Comparison of ENCODE assay signal across 1 cellular context in the genomic region with DNA sequence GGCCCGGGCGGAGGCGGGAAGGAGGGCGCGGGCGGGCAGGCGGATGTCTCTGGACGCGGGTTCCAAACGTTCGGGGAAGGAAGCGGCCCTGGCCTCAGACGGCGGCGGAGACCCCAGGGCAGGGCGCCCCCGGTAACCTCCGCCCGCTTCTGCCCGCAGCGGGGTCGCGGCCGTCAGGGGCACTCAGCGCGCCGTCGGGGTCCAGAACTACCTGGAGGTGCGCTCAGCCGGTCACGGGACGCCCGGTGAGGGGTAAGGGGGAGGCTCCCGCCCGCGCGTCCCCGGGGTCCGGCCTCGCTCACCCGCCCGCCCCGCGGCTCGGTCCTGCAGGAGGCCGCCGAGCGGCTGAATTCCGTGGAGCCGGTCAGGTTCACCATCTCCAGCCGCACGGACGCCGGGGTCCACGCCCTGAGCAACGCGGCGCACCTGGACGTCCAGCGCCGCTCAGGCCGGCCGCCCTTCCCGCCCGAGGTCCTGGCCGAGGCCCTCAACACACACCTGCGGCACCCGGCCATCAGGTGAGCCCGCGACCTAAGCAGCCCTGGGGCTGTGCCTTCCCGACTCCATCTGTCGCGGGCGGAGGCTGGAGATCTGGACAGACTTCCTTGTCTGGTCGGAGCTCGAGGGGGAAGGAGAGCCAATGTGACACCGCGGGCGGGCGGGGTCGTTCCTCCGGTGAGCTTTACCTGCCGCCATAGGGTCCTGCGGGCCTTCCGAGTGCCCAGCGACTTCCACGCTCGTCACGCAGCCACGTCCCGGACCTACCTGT.
TF ChIP-seq lines count a peak whose summit lies in the region.

No MANE protein-coding gene starts in this region.

TF ChIP-seq in K562, 482 proteins besides CTCF, POLR2A, EP300 and RAD21 (continues in another document):
- TF ChIP-seq RBBP5 (IDR thresholded peaks at IDR 0.05; ENCODE audit: borderline replicate concordance, insufficient read depth, low read length, poor library complexity, severe bottlenecking) (peak; percentile 29), HNRNPL (IDR thresholded peaks at IDR 0.05; ENCODE audit: low read depth, low read length) (peak; percentile 40; the same call in 1 of the 2 replicates), CBFB (CRISPR knock-in tag; IDR thresholded peaks at IDR 0.05) (peak; percentile 15; the same call in 1 of the 2 replicates), TEAD1 (CRISPR knock-in tag; IDR thresholded peaks at IDR 0.05) (peak in 1 of 2 experiments; percentile 9; a peak in 1 of 4 replicates), TOE1 (IDR thresholded peaks at IDR 0.05; ENCODE audit: borderline replicate concordance) (no peak), TOE1 (CRISPR knock-in tag; IDR thresholded peaks at IDR 0.05; ENCODE audit: borderline replicate concordance, low read depth) (0 out of 2 replicates have a peak, but pooled peaks have one; percentile 19), ERF (CRISPR knock-in tag; IDR thresholded peaks at IDR 0.05) (0 out of 2 replicates have a peak, but pooled peaks have one; percentile 18), FOXA3 (CRISPR knock-in tag; conservative IDR thresholded peaks at IDR 0.05 in 1 of 2, IDR thresholded peaks at IDR 0.05 in 1 of 2) (peak in 1 of 2 experiments; percentile 63; a peak in 2 of 4 replicates), ZBTB17 (CRISPR knock-in tag; IDR thresholded peaks at IDR 0.05) (peak; percentile 41; the same call in 1 of the 2 replicates), PHF20 (IDR thresholded peaks at IDR 0.05; ENCODE audit: partially characterized antibody) (peak; percentile 26), ZNF232 (CRISPR knock-in tag; IDR thresholded peaks at IDR 0.05) (peak; percentile 19; the same call in 1 of the 2 replicates), HMG20A (CRISPR knock-in tag; conservative IDR thresholded peaks at IDR 0.05) (no peak), FIP1L1 (IDR thresholded peaks at IDR 0.05; ENCODE audit: low read depth, low read length, poor library complexity, severe bottlenecking) (no peak), HDAC1 (IDR thresholded peaks at IDR 0.05) (peak in 1 of 2 experiments; percentile 9; a peak in 2 of 4 replicates), XRCC3 (IDR thresholded peaks at IDR 0.05) (no peak), ZNF507 (tag; conservative IDR thresholded peaks at IDR 0.05) (no peak), POLR2G (IDR thresholded peaks at IDR 0.05; ENCODE audit: low read depth, low read length) (peak; percentile 66), RBM34 (IDR thresholded peaks at IDR 0.05; ENCODE audit: borderline replicate concordance, insufficient read depth, low read length) (no peak), BCOR (IDR thresholded peaks at IDR 0.05) (no peak), CREB1 (IDR thresholded peaks at IDR 0.05) (no peak), CREB1 (CRISPR knock-in tag; IDR thresholded peaks at IDR 0.05) (peak; percentile 6; the same call in 1 of the 2 replicates), SIN3A (IDR thresholded peaks at IDR 0.05; ENCODE audit: borderline replicate concordance in 2 of 2, control insufficient read depth in 1 of 2, low read depth in 2 of 2, low read length in 2 of 2) (peak; percentile 20 to 84; a peak in 1 of 4 replicates), FUS (optimal IDR thresholded peaks at IDR 0.05; ENCODE audit: low read depth, low read length) (no peak), EGR1 (conservative IDR thresholded peaks at IDR 0.05) (peak; percentile 77), ZNF583 (CRISPR knock-in tag; IDR thresholded peaks at IDR 0.05) (0 out of 2 replicates have a peak, but pooled peaks have one; percentile 36), TARDBP (IDR thresholded peaks at IDR 0.05) (0 out of 2 replicates have a peak, but pooled peaks have one; percentile 15), KDM4B (IDR thresholded peaks at IDR 0.05; ENCODE audit: borderline replicate concordance in 2 of 2, low read depth in 1 of 2) (0 out of 4 replicates have a peak, but pooled peaks of 1 of the 2 experiments have one; percentile 5), SNIP1 (IDR thresholded peaks at IDR 0.05; ENCODE audit: low read depth) (no peak), PTRF (tag; IDR thresholded peaks at IDR 0.05) (no peak), ZBTB7A (IDR thresholded peaks at IDR 0.05; ENCODE audit: borderline replicate concordance, control insufficient read depth, low read depth, low read length) (peak; percentile 43; the same call in 1 of the 2 replicates), YY1 (IDR thresholded peaks at IDR 0.05; ENCODE audit: borderline replicate concordance in 1 of 3, control insufficient read depth in 1 of 3, extremely low read depth in 1 of 3, insufficient read depth in 3 of 3, insufficient read length in 1 of 3, insufficient replicate concordance in 2 of 3, low read depth in 1 of 3, low read length in 2 of 3) (no peak), NEUROD1 (IDR thresholded peaks at IDR 0.05; ENCODE audit: borderline replicate concordance, low read depth, low read length, partially characterized antibody) (peak; percentile 7), ZNF282 (CRISPR knock-in tag; IDR thresholded peaks at IDR 0.05) (0 out of 2 replicates have a peak, but pooled peaks have one; percentile 41), SIRT6 (IDR thresholded peaks at IDR 0.05; ENCODE audit: low read depth, low read length) (peak; percentile 53)
- TF ChIP-seq, protein P1, sequence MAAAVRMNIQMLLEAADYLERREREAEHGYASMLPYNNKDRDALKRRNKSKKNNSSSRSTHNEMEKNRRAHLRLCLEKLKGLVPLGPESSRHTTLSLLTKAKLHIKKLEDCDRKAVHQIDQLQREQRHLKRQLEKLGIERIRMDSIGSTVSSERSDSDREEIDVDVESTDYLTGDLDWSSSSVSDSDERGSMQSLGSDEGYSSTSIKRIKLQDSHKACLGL (CRISPR knock-in tag; IDR thresholded peaks at IDR 0.05; ENCODE audit: borderline replicate concordance, poor library complexity, severe bottlenecking) = peak; percentile 69
- TF ChIP-seq, protein P2, sequence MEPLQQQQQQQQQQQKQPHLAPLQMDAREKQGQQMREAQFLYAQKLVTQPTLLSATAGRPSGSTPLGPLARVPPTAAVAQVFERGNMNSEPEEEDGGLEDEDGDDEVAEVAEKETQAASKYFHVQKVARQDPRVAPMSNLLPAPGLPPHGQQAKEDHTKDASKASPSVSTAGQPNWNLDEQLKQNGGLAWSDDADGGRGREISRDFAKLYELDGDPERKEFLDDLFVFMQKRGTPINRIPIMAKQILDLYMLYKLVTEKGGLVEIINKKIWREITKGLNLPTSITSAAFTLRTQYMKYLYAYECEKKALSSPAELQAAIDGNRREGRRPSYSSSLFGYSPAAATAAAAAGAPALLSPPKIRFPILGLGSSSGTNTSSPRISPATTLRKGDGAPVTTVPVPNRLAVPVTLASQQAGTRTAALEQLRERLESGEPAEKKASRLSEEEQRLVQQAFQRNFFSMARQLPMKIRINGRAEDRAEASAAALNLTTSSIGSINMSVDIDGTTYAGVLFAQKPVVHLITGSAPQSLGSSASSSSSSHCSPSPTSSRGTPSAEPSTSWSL (CRISPR knock-in tag; IDR thresholded peaks at IDR 0.05; ENCODE audit: borderline replicate concordance) = no peak
- TF ChIP-seq, protein P3, sequence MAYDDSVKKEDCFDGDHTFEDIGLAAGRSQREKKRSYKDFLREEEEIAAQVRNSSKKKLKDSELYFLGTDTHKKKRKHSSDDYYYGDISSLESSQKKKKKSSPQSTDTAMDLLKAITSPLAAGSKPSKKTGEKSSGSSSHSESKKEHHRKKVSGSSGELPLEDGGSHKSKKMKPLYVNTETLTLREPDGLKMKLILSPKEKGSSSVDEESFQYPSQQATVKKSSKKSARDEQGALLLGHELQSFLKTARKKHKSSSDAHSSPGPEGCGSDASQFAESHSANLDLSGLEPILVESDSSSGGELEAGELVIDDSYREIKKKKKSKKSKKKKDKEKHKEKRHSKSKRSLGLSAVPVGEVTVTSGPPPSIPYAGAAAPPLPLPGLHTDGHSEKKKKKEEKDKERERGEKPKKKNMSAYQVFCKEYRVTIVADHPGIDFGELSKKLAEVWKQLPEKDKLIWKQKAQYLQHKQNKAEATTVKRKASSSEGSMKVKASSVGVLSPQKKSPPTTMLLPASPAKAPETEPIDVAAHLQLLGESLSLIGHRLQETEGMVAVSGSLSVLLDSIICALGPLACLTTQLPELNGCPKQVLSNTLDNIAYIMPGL (CRISPR knock-in tag; IDR thresholded peaks at IDR 0.05) = 0 out of 2 replicates have a peak, but pooled peaks have one; percentile 17
- TF ChIP-seq, protein P4, sequence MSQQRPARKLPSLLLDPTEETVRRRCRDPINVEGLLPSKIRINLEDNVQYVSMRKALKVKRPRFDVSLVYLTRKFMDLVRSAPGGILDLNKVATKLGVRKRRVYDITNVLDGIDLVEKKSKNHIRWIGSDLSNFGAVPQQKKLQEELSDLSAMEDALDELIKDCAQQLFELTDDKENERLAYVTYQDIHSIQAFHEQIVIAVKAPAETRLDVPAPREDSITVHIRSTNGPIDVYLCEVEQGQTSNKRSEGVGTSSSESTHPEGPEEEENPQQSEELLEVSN (IDR thresholded peaks at IDR 0.05; ENCODE audit: borderline replicate concordance in 1 of 2, extremely low read depth in 1 of 2, insufficient read depth in 1 of 2, insufficient read length in 1 of 2, low read depth in 1 of 2, low read length in 1 of 2, poor library complexity in 1 of 2, severe bottlenecking in 1 of 2) = peak in 1 of 2 experiments; percentile 47
- TF ChIP-seq, protein P5, sequence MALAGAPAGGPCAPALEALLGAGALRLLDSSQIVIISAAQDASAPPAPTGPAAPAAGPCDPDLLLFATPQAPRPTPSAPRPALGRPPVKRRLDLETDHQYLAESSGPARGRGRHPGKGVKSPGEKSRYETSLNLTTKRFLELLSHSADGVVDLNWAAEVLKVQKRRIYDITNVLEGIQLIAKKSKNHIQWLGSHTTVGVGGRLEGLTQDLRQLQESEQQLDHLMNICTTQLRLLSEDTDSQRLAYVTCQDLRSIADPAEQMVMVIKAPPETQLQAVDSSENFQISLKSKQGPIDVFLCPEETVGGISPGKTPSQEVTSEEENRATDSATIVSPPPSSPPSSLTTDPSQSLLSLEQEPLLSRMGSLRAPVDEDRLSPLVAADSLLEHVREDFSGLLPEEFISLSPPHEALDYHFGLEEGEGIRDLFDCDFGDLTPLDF (CRISPR knock-in tag; IDR thresholded peaks at IDR 0.05) = no peak
- TF ChIP-seq, protein P6, sequence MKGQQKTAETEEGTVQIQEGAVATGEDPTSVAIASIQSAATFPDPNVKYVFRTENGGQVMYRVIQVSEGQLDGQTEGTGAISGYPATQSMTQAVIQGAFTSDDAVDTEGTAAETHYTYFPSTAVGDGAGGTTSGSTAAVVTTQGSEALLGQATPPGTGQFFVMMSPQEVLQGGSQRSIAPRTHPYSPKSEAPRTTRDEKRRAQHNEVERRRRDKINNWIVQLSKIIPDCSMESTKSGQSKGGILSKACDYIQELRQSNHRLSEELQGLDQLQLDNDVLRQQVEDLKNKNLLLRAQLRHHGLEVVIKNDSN (CRISPR knock-in tag; IDR thresholded peaks at IDR 0.05) = 0 out of 2 replicates have a peak, but pooled peaks have one; percentile 23
- TF ChIP-seq, protein P7, sequence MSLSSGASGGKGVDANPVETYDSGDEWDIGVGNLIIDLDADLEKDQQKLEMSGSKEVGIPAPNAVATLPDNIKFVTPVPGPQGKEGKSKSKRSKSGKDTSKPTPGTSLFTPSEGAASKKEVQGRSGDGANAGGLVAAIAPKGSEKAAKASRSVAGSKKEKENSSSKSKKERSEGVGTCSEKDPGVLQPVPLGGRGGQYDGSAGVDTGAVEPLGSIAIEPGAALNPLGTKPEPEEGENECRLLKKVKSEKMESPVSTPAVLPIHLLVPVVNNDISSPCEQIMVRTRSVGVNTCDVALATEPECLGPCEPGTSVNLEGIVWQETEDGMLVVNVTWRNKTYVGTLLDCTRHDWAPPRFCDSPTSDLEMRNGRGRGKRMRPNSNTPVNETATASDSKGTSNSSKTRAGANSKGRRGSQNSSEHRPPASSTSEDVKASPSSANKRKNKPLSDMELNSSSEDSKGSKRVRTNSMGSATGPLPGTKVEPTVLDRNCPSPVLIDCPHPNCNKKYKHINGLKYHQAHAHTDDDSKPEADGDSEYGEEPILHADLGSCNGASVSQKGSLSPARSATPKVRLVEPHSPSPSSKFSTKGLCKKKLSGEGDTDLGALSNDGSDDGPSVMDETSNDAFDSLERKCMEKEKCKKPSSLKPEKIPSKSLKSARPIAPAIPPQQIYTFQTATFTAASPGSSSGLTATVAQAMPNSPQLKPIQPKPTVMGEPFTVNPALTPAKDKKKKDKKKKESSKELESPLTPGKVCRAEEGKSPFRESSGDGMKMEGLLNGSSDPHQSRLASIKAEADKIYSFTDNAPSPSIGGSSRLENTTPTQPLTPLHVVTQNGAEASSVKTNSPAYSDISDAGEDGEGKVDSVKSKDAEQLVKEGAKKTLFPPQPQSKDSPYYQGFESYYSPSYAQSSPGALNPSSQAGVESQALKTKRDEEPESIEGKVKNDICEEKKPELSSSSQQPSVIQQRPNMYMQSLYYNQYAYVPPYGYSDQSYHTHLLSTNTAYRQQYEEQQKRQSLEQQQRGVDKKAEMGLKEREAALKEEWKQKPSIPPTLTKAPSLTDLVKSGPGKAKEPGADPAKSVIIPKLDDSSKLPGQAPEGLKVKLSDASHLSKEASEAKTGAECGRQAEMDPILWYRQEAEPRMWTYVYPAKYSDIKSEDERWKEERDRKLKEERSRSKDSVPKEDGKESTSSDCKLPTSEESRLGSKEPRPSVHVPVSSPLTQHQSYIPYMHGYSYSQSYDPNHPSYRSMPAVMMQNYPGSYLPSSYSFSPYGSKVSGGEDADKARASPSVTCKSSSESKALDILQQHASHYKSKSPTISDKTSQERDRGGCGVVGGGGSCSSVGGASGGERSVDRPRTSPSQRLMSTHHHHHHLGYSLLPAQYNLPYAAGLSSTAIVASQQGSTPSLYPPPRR (CRISPR knock-in tag; IDR thresholded peaks at IDR 0.05; ENCODE audit: borderline replicate concordance) = peak; percentile 68; the same call in 1 of the 2 replicates
- TF ChIP-seq, protein P8, sequence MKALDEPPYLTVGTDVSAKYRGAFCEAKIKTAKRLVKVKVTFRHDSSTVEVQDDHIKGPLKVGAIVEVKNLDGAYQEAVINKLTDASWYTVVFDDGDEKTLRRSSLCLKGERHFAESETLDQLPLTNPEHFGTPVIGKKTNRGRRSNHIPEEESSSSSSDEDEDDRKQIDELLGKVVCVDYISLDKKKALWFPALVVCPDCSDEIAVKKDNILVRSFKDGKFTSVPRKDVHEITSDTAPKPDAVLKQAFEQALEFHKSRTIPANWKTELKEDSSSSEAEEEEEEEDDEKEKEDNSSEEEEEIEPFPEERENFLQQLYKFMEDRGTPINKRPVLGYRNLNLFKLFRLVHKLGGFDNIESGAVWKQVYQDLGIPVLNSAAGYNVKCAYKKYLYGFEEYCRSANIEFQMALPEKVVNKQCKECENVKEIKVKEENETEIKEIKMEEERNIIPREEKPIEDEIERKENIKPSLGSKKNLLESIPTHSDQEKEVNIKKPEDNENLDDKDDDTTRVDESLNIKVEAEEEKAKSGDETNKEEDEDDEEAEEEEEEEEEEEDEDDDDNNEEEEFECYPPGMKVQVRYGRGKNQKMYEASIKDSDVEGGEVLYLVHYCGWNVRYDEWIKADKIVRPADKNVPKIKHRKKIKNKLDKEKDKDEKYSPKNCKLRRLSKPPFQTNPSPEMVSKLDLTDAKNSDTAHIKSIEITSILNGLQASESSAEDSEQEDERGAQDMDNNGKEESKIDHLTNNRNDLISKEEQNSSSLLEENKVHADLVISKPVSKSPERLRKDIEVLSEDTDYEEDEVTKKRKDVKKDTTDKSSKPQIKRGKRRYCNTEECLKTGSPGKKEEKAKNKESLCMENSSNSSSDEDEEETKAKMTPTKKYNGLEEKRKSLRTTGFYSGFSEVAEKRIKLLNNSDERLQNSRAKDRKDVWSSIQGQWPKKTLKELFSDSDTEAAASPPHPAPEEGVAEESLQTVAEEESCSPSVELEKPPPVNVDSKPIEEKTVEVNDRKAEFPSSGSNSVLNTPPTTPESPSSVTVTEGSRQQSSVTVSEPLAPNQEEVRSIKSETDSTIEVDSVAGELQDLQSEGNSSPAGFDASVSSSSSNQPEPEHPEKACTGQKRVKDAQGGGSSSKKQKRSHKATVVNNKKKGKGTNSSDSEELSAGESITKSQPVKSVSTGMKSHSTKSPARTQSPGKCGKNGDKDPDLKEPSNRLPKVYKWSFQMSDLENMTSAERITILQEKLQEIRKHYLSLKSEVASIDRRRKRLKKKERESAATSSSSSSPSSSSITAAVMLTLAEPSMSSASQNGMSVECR (CRISPR knock-in tag; IDR thresholded peaks at IDR 0.05) = peak; percentile 72; the same call in 1 of the 2 replicates
